1 cellular context compared by ENCODE assay signal in the genomic region with DNA sequence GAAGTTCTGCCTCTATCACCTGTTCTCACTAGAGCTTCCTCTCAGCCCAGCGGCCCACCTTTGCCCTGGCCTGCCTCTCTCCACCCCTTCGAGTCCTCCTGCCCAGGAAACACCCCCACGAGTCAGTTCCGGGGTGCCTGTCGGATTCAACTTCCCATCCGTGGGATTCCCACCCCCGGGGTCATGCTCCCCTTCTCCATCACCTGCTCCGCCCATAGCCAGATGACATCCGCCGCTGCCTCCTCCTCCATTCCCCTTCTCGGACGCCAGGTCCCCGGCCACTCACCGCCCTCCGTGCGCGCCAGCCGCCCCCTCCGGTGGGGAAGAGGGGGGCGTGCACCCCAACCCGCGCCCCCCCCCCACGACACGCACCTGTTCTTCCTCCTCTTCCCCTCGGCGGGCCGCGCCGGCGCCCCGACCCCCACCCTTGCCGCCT.
TF ChIP-seq lines count a peak whose summit lies in the region.

No MANE protein-coding gene starts in this region.

TF ChIP-seq in GM12878, 131 proteins besides CTCF, POLR2A, EP300 and RAD21 (continued from another document and continues in another):
- TF ChIP-seq, protein P1, sequence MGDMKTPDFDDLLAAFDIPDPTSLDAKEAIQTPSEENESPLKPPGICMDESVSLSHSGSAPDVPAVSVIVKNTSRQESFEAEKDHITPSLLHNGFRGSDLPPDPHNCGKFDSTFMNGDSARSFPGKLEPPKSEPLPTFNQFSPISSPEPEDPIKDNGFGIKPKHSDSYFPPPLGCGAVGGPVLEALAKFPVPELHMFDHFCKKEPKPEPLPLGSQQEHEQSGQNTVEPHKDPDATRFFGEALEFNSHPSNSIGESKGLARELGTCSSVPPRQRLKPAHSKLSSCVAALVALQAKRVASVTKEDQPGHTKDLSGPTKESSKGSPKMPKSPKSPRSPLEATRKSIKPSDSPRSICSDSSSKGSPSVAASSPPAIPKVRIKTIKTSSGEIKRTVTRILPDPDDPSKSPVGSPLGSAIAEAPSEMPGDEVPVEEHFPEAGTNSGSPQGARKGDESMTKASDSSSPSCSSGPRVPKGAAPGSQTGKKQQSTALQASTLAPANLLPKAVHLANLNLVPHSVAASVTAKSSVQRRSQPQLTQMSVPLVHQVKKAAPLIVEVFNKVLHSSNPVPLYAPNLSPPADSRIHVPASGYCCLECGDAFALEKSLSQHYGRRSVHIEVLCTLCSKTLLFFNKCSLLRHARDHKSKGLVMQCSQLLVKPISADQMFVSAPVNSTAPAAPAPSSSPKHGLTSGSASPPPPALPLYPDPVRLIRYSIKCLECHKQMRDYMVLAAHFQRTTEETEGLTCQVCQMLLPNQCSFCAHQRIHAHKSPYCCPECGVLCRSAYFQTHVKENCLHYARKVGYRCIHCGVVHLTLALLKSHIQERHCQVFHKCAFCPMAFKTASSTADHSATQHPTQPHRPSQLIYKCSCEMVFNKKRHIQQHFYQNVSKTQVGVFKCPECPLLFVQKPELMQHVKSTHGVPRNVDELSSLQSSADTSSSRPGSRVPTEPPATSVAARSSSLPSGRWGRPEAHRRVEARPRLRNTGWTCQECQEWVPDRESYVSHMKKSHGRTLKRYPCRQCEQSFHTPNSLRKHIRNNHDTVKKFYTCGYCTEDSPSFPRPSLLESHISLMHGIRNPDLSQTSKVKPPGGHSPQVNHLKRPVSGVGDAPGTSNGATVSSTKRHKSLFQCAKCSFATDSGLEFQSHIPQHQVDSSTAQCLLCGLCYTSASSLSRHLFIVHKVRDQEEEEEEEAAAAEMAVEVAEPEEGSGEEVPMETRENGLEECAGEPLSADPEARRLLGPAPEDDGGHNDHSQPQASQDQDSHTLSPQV (IDR thresholded peaks at IDR 0.05): no peak
- no peak for TF ChIP-seq SKIL (IDR thresholded peaks at IDR 0.05; ENCODE audit: low read depth, poor library complexity, severe bottlenecking)
- peak; percentile 61; the same call in 1 of the 2 replicates for TF ChIP-seq RELB (IDR thresholded peaks at IDR 0.05; ENCODE audit: low read depth)
- TF ChIP-seq MEF2A (IDR thresholded peaks at IDR 0.05; ENCODE audit: insufficient read depth, low read depth, low read length): no peak
- TF ChIP-seq, protein P2, sequence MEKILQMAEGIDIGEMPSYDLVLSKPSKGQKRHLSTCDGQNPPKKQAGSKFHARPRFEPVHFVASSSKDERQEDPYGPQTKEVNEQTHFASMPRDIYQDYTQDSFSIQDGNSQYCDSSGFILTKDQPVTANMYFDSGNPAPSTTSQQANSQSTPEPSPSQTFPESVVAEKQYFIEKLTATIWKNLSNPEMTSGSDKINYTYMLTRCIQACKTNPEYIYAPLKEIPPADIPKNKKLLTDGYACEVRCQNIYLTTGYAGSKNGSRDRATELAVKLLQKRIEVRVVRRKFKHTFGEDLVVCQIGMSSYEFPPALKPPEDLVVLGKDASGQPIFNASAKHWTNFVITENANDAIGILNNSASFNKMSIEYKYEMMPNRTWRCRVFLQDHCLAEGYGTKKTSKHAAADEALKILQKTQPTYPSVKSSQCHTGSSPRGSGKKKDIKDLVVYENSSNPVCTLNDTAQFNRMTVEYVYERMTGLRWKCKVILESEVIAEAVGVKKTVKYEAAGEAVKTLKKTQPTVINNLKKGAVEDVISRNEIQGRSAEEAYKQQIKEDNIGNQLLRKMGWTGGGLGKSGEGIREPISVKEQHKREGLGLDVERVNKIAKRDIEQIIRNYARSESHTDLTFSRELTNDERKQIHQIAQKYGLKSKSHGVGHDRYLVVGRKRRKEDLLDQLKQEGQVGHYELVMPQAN (conservative IDR thresholded peaks at IDR 0.05): 0 out of 2 replicates have a peak, but pooled peaks have one; percentile 11
- peak; percentile 63 for TF ChIP-seq CREB1 (IDR thresholded peaks at IDR 0.05; ENCODE audit: low read depth)
- TF ChIP-seq SUZ12 (IDR thresholded peaks at IDR 0.05; ENCODE audit: unreplicated experiment): no peak
- TF ChIP-seq TAF1 (IDR thresholded peaks at IDR 0.05; ENCODE audit: borderline replicate concordance, low read depth, low read length): no peak
- TF ChIP-seq, protein P3, sequence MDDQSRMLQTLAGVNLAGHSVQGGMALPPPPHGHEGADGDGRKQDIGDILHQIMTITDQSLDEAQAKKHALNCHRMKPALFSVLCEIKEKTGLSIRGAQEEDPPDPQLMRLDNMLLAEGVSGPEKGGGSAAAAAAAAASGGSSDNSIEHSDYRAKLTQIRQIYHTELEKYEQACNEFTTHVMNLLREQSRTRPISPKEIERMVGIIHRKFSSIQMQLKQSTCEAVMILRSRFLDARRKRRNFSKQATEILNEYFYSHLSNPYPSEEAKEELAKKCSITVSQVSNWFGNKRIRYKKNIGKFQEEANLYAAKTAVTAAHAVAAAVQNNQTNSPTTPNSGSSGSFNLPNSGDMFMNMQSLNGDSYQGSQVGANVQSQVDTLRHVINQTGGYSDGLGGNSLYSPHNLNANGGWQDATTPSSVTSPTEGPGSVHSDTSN (IDR thresholded peaks at IDR 0.05; ENCODE audit: insufficient replicate concordance, low read depth, low read length): no peak
- TF ChIP-seq NFXL1 (IDR thresholded peaks at IDR 0.05; ENCODE audit: borderline replicate concordance): no peak
- TF ChIP-seq EZH2 (IDR thresholded peaks at IDR 0.05; ENCODE audit: borderline replicate concordance, control insufficient read depth, low read depth, low read length): no peak
- TF ChIP-seq, protein P4, sequence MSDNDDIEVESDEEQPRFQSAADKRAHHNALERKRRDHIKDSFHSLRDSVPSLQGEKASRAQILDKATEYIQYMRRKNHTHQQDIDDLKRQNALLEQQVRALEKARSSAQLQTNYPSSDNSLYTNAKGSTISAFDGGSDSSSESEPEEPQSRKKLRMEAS (IDR thresholded peaks at IDR 0.05; ENCODE audit: low read depth, low read length): 0 out of 2 replicates have a peak, but pooled peaks have one; percentile 42
- no peak for TF ChIP-seq SREBF2 (IDR thresholded peaks at IDR 0.05; ENCODE audit: low read length)
- no peak for TF ChIP-seq KLF5 (IDR thresholded peaks at IDR 0.05; ENCODE audit: partially characterized antibody)
- TF ChIP-seq SMC3 (IDR thresholded peaks at IDR 0.05; ENCODE audit: borderline replicate concordance, low read length): no peak
- peak; percentile 51; the same call in 1 of the 2 replicates for TF ChIP-seq PAX5 (IDR thresholded peaks at IDR 0.05; ENCODE audit: borderline replicate concordance, low read depth, low read length)
- no peak for TF ChIP-seq ZBTB4 (CRISPR knock-in tag; IDR thresholded peaks at IDR 0.05)
- TF ChIP-seq EED (IDR thresholded peaks at IDR 0.05; ENCODE audit: low read depth): peak; percentile 62
- TF ChIP-seq ZNF384 (IDR thresholded peaks at IDR 0.05; ENCODE audit: borderline replicate concordance, low read depth, low read length): no peak
- TF ChIP-seq CBFB (IDR thresholded peaks at IDR 0.05; ENCODE audit: low read depth): no peak
- TF ChIP-seq ZZZ3 (IDR thresholded peaks at IDR 0.05; ENCODE audit: control insufficient read depth, insufficient read length, low read depth): no peak
- TF ChIP-seq CHD4 (IDR thresholded peaks at IDR 0.05): no peak
- no peak for TF ChIP-seq ZNF622 (IDR thresholded peaks at IDR 0.05)
- TF ChIP-seq RCOR1 (conservative IDR thresholded peaks at IDR 0.05; ENCODE audit: low read depth, low read length): no peak
- no peak for TF ChIP-seq RFX5 (IDR thresholded peaks at IDR 0.05; ENCODE audit: low read depth, low read length)
- TF ChIP-seq SRF (IDR thresholded peaks at IDR 0.05; ENCODE audit: low read depth in 2 of 2, low read length in 2 of 2): no peak
- no peak for TF ChIP-seq SPI1 (IDR thresholded peaks at IDR 0.05; ENCODE audit: borderline replicate concordance, insufficient read depth, low read depth, low read length)
- no peak for TF ChIP-seq JUNB (IDR thresholded peaks at IDR 0.05)
- TF ChIP-seq CREM (IDR thresholded peaks at IDR 0.05; ENCODE audit: low read depth): no peak
- no peak for TF ChIP-seq FOS (IDR thresholded peaks at IDR 0.05; ENCODE audit: borderline replicate concordance, extremely low read depth, insufficient read length)
- TF ChIP-seq GABPA (IDR thresholded peaks at IDR 0.05; ENCODE audit: low read depth): peak; percentile 70; the same call in 1 of the 2 replicates
- TF ChIP-seq ZNF24 (IDR thresholded peaks at IDR 0.05): no peak
- TF ChIP-seq, protein P5, sequence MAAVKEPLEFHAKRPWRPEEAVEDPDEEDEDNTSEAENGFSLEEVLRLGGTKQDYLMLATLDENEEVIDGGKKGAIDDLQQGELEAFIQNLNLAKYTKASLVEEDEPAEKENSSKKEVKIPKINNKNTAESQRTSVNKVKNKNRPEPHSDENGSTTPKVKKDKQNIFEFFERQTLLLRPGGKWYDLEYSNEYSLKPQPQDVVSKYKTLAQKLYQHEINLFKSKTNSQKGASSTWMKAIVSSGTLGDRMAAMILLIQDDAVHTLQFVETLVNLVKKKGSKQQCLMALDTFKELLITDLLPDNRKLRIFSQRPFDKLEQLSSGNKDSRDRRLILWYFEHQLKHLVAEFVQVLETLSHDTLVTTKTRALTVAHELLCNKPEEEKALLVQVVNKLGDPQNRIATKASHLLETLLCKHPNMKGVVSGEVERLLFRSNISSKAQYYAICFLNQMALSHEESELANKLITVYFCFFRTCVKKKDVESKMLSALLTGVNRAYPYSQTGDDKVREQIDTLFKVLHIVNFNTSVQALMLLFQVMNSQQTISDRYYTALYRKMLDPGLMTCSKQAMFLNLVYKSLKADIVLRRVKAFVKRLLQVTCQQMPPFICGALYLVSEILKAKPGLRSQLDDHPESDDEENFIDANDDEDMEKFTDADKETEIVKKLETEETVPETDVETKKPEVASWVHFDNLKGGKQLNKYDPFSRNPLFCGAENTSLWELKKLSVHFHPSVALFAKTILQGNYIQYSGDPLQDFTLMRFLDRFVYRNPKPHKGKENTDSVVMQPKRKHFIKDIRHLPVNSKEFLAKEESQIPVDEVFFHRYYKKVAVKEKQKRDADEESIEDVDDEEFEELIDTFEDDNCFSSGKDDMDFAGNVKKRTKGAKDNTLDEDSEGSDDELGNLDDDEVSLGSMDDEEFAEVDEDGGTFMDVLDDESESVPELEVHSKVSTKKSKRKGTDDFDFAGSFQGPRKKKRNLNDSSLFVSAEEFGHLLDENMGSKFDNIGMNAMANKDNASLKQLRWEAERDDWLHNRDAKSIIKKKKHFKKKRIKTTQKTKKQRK (IDR thresholded peaks at IDR 0.05; ENCODE audit: low read depth, low read length): no peak
- no peak for TF ChIP-seq BCL3 (IDR thresholded peaks at IDR 0.05; ENCODE audit: borderline replicate concordance, insufficient read depth, low read depth, low read length, poor library complexity, severe bottlenecking)
- TF ChIP-seq E2F4 (IDR thresholded peaks at IDR 0.05; ENCODE audit: low read depth, low read length): no peak
